Comparison of ENCODE assay signal across 8 cellular contexts in the genomic region with DNA sequence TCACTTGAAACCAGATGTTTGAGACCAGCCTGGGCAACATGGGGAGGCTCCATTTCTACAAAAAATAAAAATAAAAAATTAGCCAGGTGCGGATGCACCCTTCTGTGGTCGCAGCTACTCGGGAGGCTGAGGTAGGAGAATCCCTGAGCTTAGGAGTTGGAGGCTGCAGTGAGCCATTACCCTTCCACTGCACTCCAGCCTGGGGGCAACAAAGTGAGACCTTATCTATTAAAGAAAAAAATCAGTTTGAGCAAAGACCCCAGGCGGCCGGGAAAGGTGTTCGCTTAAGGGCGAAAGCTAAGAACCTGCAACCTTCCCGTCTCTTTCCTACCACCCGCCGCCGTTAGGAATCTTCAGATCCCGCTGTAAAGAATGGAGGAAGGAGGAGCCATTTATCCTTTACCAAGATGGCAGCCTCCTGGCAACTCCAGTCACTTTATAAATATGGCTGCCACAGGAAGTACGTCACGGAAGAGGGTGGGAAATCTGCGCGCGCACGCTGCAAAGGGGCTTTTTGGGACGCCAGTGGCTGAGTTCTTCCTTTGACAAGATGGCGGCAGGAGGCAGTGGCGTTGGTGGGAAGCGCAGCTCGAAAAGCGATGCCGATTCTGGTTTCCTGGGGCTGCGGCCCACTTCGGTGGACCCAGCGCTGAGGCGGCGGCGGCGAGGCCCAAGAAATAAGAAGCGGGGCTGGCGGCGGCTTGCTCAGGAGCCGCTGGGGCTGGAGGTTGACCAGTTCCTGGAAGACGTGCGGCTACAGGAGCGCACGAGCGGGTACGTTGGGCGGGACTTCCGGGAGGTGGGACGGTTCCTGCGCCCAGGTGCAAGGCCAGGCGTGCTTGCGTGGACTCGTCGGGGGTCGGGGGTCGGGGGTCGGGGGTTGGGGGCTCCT. TPM values are rescaled to one million over a fixed set of nuclear protein-coding genes. Genes with fewer than 3 reads are reported as not detected.
DNase-seq lines count a peak whose midpoint lies in the region; ATAC-seq and TF ChIP-seq lines count a peak whose summit lies in the region.

A gene (plus strand): TSS at position 537 of the 892 bp plus-strand sequence. CDS start 14 bp downstream, at position 551.

- DNase-seq in BJ (ENCODE audit: low read depth) (peak; percentile 85), NCI-H748 treated with DMSO at 0.1 percent for 48 hours (lab: John Stamatoyannopoulos, UW) (peak; percentile 97), dedifferentiated amniotic fluid mesenchymal stem cell (ENCODE audit: extremely low spot score) (peak; percentile 95), left lobe of liver (ENCODE audit: low spot score) (peak; percentile 97)
- peak; percentile 97 for DNase-seq in activated CD4-positive, alpha-beta T cell treated with anti-CD3 and anti-CD28 coated beads, Interleukin-2, amount 50 U/mL, for 1 hour
- peak; percentile 97 for DNase-seq in stimulated activated CD4-positive, alpha-beta T cell treated with anti-CD3 and anti-CD28 coated beads, Interleukin-2, amount 100 ng/mL, for 24 hours

- CTCF ChIA-PET in BJ (lab: Yijun Ruan, JAX): interaction anchor here (1.3 to 7.2 kb wide), 7 partner anchors 26 to 396 kb away, joined by 3 to 160 read pairs (median 4); a partner anchor contains a TSS

- peaks cover 18% of the 10 kb centered on the region for H3K36me3 ChIP-seq in BJ (ENCODE audit: control insufficient read depth, insufficient read depth, low read length)

- ATAC-seq in GM19351 (IDR thresholded peaks at IDR 0.05; ENCODE audit: unreplicated experiment) (peak; percentile 62), HG03558 (IDR thresholded peaks at IDR 0.05; ENCODE audit: extremely low read depth, unreplicated experiment) (peak; percentile 53), left lobe of liver (peak; percentile 68)

- H3K4me3 ChIP-seq in BJ (ENCODE audit: low read depth, low read length): peak within 1 kb of the TSS; percentile 83

- H3K27me3 ChIP-seq in BJ (ENCODE audit: control insufficient read depth, insufficient read depth, low read length): no peaks in the 10 kb centered on the region

- TF ChIP-seq CTCF in BJ (IDR thresholded peaks at IDR 0.05; ENCODE audit: insufficient read depth, low read depth, low read length): no peak

- POLR2A ChIA-PET in BJ (lab: Charles Lee): interaction anchor here (0.6 to 1.0 kb wide), 2 partner anchors 22 to 32 kb away, joined by 3 to 5 read pairs; no protein-coding TSS in a partner anchor

RNA-seq across cellular contexts. Expression of the gene that starts here (rescaled TPM):
- polyA plus RNA-seq in BJ (2011; rRNA removed): 119 and 135 TPM in 2 replicates
- 33.8 and 63.6 TPM in 2 replicates for polyA minus RNA-seq in BJ (2011; rRNA and poly(A)+ RNA removed)
- total RNA-seq in left lobe of liver: 80.3 TPM

Comparison
In these comparisons a context has a peak if more than half of its experiments do, and no peak if none do; other contexts are left out.
1. Peak in every context shown above with its lines: DNase-seq, ATAC-seq and H3K4me3 ChIP-seq.